8 cellular contexts compared by ENCODE assay signal in genomic region chr1:56940039-56940438, GRCh38. TPM values are rescaled to one million over a fixed set of nuclear protein-coding genes. Genes with fewer than 3 reads are reported as not detected.
"Had no signal": no experiment of that assay in that cellular context is flagged by ENCODE, and none has a peak within 500 bp of the region (broad histone marks: within the 10 kb centered on the region; RNA-seq: fewer than 3 reads in every experiment).

No MANE protein-coding gene starts in this region.

- DNase-seq: IMR-90, KBM-7 had no signal

- FAIRE-seq: HepG2, HTR-8/SVneo, K562 had no signal

- H3K4me3 Mint-ChIP-seq: IgD-negative memory B cell had no signal

- H3K4me1 Mint-ChIP-seq: IgD-negative memory B cell had no signal

- ATAC-seq: HepG2, K562 had no signal

- H3K27ac Mint-ChIP-seq: IgD-negative memory B cell had no signal

RNA-seq across cellular contexts. Expression of gene C8B, which starts 25.8 kb away (rescaled TPM):
- total RNA-seq: HT-29, HT1080, IMR-90, K562 had no signal
